In the genomic region with DNA sequence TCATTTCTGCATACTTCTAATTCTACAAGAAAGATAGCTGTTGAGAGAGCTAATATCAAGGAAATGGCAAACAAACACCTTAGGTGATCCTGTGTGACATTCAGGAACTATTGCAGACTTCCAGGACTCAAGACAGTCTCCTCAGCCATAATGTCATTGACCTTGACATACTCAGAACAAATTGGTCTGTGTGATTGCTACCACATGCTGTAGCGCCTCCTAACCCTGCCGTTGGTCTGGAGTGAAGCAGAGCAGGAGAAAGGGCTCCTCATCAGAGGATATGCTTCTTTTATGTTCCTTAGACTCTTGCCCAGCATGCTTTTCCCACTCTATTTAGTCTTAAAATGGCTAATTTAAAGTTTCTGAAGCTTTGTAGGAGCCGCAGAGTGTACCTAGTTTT, we compare ENCODE assay signal across 1 cellular context.
TF ChIP-seq lines count a peak whose summit lies in the region.

No MANE protein-coding gene starts in this region.

TF ChIP-seq in GM23338, 12 proteins besides CTCF, POLR2A, EP300 and RAD21:
- TF ChIP-seq REST (IDR thresholded peaks at IDR 0.05; ENCODE audit: unreplicated experiment) (no peak), POLR2AphosphoS5 (IDR thresholded peaks at IDR 0.05; ENCODE audit: low read depth) (no peak), EZH2 (IDR thresholded peaks at IDR 0.05; ENCODE audit: low read depth, unreplicated experiment) (no peak), NANOG (IDR thresholded peaks at IDR 0.05; ENCODE audit: borderline replicate concordance) (no peak), CREB1 (CRISPR knock-in tag; IDR thresholded peaks at IDR 0.05; ENCODE audit: low read depth) (no peak), ZNF114 (CRISPR knock-in tag; IDR thresholded peaks at IDR 0.05) (no peak), ZNF331 (CRISPR knock-in tag; IDR thresholded peaks at IDR 0.05; ENCODE audit: low read depth) (no peak)
- TF ChIP-seq, protein P1, sequence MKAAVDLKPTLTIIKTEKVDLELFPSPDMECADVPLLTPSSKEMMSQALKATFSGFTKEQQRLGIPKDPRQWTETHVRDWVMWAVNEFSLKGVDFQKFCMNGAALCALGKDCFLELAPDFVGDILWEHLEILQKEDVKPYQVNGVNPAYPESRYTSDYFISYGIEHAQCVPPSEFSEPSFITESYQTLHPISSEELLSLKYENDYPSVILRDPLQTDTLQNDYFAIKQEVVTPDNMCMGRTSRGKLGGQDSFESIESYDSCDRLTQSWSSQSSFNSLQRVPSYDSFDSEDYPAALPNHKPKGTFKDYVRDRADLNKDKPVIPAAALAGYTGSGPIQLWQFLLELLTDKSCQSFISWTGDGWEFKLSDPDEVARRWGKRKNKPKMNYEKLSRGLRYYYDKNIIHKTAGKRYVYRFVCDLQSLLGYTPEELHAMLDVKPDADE (IDR thresholded peaks at IDR 0.05) = no peak
- TF ChIP-seq, protein P2, sequence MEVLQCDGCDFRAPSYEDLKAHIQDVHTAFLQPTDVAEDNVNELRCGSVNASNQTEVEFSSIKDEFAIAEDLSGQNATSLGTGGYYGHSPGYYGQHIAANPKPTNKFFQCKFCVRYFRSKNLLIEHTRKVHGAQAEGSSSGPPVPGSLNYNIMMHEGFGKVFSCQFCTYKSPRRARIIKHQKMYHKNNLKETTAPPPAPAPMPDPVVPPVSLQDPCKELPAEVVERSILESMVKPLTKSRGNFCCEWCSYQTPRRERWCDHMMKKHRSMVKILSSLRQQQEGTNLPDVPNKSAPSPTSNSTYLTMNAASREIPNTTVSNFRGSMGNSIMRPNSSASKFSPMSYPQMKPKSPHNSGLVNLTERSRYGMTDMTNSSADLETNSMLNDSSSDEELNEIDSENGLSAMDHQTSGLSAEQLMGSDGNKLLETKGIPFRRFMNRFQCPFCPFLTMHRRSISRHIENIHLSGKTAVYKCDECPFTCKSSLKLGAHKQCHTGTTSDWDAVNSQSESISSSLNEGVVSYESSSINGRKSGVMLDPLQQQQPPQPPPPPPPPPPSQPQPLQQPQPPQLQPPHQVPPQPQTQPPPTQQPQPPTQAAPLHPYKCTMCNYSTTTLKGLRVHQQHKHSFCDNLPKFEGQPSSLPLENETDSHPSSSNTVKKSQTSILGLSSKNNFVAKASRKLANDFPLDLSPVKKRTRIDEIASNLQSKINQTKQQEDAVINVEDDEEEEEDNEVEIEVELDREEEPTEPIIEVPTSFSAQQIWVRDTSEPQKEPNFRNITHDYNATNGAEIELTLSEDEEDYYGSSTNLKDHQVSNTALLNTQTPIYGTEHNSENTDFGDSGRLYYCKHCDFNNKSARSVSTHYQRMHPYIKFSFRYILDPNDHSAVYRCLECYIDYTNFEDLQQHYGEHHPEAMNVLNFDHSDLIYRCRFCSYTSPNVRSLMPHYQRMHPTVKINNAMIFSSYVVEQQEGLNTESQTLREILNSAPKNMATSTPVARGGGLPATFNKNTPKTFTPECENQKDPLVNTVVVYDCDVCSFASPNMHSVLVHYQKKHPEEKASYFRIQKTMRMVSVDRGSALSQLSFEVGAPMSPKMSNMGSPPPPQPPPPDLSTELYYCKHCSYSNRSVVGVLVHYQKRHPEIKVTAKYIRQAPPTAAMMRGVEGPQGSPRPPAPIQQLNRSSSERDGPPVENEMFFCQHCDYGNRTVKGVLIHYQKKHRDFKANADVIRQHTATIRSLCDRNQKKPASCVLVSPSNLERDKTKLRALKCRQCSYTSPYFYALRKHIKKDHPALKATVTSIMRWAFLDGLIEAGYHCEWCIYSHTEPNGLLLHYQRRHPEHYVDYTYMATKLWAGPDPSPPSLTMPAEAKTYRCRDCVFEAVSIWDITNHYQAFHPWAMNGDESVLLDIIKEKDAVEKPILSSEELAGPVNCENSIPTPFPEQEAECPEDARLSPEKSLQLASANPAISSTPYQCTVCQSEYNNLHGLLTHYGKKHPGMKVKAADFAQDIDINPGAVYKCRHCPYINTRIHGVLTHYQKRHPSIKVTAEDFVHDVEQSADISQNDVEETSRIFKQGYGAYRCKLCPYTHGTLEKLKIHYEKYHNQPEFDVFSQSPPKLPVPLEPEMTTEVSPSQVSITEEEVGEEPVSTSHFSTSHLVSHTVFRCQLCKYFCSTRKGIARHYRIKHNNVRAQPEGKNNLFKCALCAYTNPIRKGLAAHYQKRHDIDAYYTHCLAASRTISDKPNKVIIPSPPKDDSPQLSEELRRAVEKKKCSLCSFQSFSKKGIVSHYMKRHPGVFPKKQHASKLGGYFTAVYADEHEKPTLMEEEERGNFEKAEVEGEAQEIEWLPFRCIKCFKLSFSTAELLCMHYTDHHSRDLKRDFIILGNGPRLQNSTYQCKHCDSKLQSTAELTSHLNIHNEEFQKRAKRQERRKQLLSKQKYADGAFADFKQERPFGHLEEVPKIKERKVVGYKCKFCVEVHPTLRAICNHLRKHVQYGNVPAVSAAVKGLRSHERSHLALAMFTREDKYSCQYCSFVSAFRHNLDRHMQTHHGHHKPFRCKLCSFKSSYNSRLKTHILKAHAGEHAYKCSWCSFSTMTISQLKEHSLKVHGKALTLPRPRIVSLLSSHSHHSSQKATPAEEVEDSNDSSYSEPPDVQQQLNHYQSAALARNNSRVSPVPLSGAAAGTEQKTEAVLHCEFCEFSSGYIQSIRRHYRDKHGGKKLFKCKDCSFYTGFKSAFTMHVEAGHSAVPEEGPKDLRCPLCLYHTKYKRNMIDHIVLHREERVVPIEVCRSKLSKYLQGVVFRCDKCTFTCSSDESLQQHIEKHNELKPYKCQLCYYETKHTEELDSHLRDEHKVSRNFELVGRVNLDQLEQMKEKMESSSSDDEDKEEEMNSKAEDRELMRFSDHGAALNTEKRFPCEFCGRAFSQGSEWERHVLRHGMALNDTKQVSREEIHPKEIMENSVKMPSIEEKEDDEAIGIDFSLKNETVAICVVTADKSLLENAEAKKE (CRISPR knock-in tag; IDR thresholded peaks at IDR 0.05) = no peak
